ENCODE assay signal across 2 cellular contexts in the genomic region with DNA sequence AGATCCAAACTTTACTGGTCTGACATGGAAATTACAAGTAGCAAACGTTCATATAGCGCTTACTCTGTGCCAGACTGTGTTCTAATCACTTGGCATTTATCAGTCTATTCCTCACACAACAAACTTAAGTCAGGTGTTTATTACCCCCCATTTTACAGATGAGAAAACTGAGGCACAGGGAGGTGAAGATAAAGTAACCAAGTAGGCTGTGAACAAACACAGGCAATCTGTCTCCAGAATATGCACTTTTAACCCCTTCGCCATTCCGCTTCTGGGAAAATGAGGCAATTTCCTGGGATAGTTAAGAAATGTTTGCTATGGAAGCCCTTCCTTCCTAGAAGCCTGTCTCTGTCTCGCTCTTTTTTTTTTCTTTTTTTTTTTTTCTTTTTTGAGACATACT.
TF ChIP-seq lines count a peak whose summit lies in the region.

No MANE protein-coding gene starts in this region.

TF ChIP-seq in endothelial cell of umbilical vein, 7 proteins besides CTCF, POLR2A, EP300 and RAD21:
- TF ChIP-seq, protein P1, sequence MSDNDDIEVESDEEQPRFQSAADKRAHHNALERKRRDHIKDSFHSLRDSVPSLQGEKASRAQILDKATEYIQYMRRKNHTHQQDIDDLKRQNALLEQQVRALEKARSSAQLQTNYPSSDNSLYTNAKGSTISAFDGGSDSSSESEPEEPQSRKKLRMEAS (IDR thresholded peaks at IDR 0.05; ENCODE audit: insufficient read depth, insufficient read length): no peak
- TF ChIP-seq MYC (IDR thresholded peaks at IDR 0.05; ENCODE audit: low read depth, low read length) (no peak), FOS (IDR thresholded peaks at IDR 0.05; ENCODE audit: borderline replicate concordance, insufficient read depth, low read length) (no peak), POLR2AphosphoS5 (IDR thresholded peaks at IDR 0.05; ENCODE audit: insufficient read depth, low read depth, low read length) (no peak), GATA2 (IDR thresholded peaks at IDR 0.05; ENCODE audit: insufficient read depth, insufficient read length, low read depth, low read length) (no peak), JUN (IDR thresholded peaks at IDR 0.05; ENCODE audit: borderline replicate concordance, insufficient read depth, insufficient read length, low read depth) (no peak), EZH2 (IDR thresholded peaks at IDR 0.05; ENCODE audit: borderline replicate concordance, low read depth, low read length, severe bottlenecking) (no peak)

TF ChIP-seq in HepG2, 621 proteins besides CTCF, POLR2A, EP300 and RAD21 (continues in another document):
- TF ChIP-seq ZBTB37 (CRISPR knock-in tag; IDR thresholded peaks at IDR 0.05) (no peak), CREM (IDR thresholded peaks at IDR 0.05) (peak; percentile 40; the same call in 1 of the 2 replicates), CREM (CRISPR knock-in tag; IDR thresholded peaks at IDR 0.05) (no peak), PAXIP1 (CRISPR knock-in tag; conservative IDR thresholded peaks at IDR 0.05) (peak; percentile 23; the same call in 1 of the 2 replicates), ZBTB25 (CRISPR knock-in tag; IDR thresholded peaks at IDR 0.05) (peak; percentile 43; the same call in 1 of the 2 replicates), RERE (CRISPR knock-in tag; IDR thresholded peaks at IDR 0.05; ENCODE audit: low read depth) (no peak), MAFF (IDR thresholded peaks at IDR 0.05; ENCODE audit: low read depth, low read length) (no peak), ZNF720 (CRISPR knock-in tag; IDR thresholded peaks at IDR 0.05) (no peak), KDM1A (CRISPR knock-in tag; IDR thresholded peaks at IDR 0.05) (peak; percentile 98), POGZ (CRISPR knock-in tag; IDR thresholded peaks at IDR 0.05) (no peak), FOXK1 (CRISPR knock-in tag; IDR thresholded peaks at IDR 0.05; ENCODE audit: borderline replicate concordance, low read depth) (no peak), MIER3 (CRISPR knock-in tag; IDR thresholded peaks at IDR 0.05; ENCODE audit: borderline replicate concordance) (0 out of 2 replicates have a peak, but pooled peaks have one; percentile 15), PHF5A (CRISPR knock-in tag; IDR thresholded peaks at IDR 0.05; ENCODE audit: low read depth, unreplicated experiment) (peak; percentile 63), ZNF652 (CRISPR knock-in tag; IDR thresholded peaks at IDR 0.05; ENCODE audit: borderline replicate concordance, low read depth) (peak; percentile 93), PHB2 (IDR thresholded peaks at IDR 0.05; ENCODE audit: partially characterized antibody) (no peak), ZNF567 (CRISPR knock-in tag; IDR thresholded peaks at IDR 0.05; ENCODE audit: borderline replicate concordance) (no peak), CHD2 (IDR thresholded peaks at IDR 0.05; ENCODE audit: low read depth, low read length) (no peak), HMG20A (CRISPR knock-in tag; IDR thresholded peaks at IDR 0.05; ENCODE audit: borderline replicate concordance) (peak; percentile 36; the same call in 1 of the 2 replicates), MEIS1 (CRISPR knock-in tag; IDR thresholded peaks at IDR 0.05; ENCODE audit: borderline replicate concordance) (no peak), ZNF12 (CRISPR knock-in tag; IDR thresholded peaks at IDR 0.05) (0 out of 2 replicates have a peak, but pooled peaks have one; percentile 45), TP53 (CRISPR knock-in tag; conservative IDR thresholded peaks at IDR 0.05) (no peak), RARA (CRISPR knock-in tag; IDR thresholded peaks at IDR 0.05) (peak; percentile 92), ZNF7 (CRISPR knock-in tag; IDR thresholded peaks at IDR 0.05) (no peak), ZMYM3 (CRISPR knock-in tag; IDR thresholded peaks at IDR 0.05) (peak; percentile 96), SRSF1 (optimal IDR thresholded peaks at IDR 0.05; ENCODE audit: low read depth, low read length) (no peak), FLYWCH1 (CRISPR knock-in tag; IDR thresholded peaks at IDR 0.05) (no peak), ZBTB33 (CRISPR knock-in tag; IDR thresholded peaks at IDR 0.05) (peak; percentile 88), ZNF629 (CRISPR knock-in tag; conservative IDR thresholded peaks at IDR 0.05) (peak; percentile 99), THAP11 (CRISPR knock-in tag; IDR thresholded peaks at IDR 0.05) (peak; percentile 62), ZNF337 (CRISPR knock-in tag; IDR thresholded peaks at IDR 0.05; ENCODE audit: borderline replicate concordance, low read depth) (no peak), SKI (IDR thresholded peaks at IDR 0.05; ENCODE audit: partially characterized antibody) (no peak), ZNF383 (CRISPR knock-in tag; IDR thresholded peaks at IDR 0.05; ENCODE audit: borderline replicate concordance) (no peak), ZMYM2 (CRISPR knock-in tag; IDR thresholded peaks at IDR 0.05) (peak; percentile 91), FOXJ3 (CRISPR knock-in tag; IDR thresholded peaks at IDR 0.05; ENCODE audit: borderline replicate concordance) (no peak), NCOA5 (CRISPR knock-in tag; IDR thresholded peaks at IDR 0.05) (no peak), FOSL1 (CRISPR knock-in tag; IDR thresholded peaks at IDR 0.05; ENCODE audit: borderline replicate concordance) (no peak), GABPB1 (CRISPR knock-in tag; IDR thresholded peaks at IDR 0.05) (peak; percentile 54)
- TF ChIP-seq, protein P2, sequence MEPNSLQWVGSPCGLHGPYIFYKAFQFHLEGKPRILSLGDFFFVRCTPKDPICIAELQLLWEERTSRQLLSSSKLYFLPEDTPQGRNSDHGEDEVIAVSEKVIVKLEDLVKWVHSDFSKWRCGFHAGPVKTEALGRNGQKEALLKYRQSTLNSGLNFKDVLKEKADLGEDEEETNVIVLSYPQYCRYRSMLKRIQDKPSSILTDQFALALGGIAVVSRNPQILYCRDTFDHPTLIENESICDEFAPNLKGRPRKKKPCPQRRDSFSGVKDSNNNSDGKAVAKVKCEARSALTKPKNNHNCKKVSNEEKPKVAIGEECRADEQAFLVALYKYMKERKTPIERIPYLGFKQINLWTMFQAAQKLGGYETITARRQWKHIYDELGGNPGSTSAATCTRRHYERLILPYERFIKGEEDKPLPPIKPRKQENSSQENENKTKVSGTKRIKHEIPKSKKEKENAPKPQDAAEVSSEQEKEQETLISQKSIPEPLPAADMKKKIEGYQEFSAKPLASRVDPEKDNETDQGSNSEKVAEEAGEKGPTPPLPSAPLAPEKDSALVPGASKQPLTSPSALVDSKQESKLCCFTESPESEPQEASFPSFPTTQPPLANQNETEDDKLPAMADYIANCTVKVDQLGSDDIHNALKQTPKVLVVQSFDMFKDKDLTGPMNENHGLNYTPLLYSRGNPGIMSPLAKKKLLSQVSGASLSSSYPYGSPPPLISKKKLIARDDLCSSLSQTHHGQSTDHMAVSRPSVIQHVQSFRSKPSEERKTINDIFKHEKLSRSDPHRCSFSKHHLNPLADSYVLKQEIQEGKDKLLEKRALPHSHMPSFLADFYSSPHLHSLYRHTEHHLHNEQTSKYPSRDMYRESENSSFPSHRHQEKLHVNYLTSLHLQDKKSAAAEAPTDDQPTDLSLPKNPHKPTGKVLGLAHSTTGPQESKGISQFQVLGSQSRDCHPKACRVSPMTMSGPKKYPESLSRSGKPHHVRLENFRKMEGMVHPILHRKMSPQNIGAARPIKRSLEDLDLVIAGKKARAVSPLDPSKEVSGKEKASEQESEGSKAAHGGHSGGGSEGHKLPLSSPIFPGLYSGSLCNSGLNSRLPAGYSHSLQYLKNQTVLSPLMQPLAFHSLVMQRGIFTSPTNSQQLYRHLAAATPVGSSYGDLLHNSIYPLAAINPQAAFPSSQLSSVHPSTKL (CRISPR knock-in tag; IDR thresholded peaks at IDR 0.05): peak; percentile 51
- TF ChIP-seq, protein P3, sequence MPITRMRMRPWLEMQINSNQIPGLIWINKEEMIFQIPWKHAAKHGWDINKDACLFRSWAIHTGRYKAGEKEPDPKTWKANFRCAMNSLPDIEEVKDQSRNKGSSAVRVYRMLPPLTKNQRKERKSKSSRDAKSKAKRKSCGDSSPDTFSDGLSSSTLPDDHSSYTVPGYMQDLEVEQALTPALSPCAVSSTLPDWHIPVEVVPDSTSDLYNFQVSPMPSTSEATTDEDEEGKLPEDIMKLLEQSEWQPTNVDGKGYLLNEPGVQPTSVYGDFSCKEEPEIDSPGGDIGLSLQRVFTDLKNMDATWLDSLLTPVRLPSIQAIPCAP (CRISPR knock-in tag; IDR thresholded peaks at IDR 0.05; ENCODE audit: low read depth): no peak
